Comparison of ENCODE assay signal across 24 cellular contexts in genomic region chr14:94483071-94483451, GRCh38. TPM values are rescaled to one million over a fixed set of nuclear protein-coding genes. Genes with fewer than 3 reads are reported as not detected.
DNase-seq lines count a peak whose midpoint lies in the region; ATAC-seq and TF ChIP-seq lines count a peak whose summit lies in the region.
"Had no signal": no experiment of that assay in that cellular context is flagged by ENCODE, and none has a peak within 500 bp of the region (broad histone marks: within the 10 kb centered on the region; RNA-seq: fewer than 3 reads in every experiment).

No MANE protein-coding gene starts in this region.

- CTCF ChIA-PET in activated CD4-positive, alpha-beta T cell treated with anti-CD3 and anti-CD28 coated beads for 36 hours (lab: Charles Lee): no interaction called here

- POLR2A ChIA-PET in activated CD4-positive, alpha-beta T cell treated with anti-CD3 and anti-CD28 coated beads for 36 hours (lab: Charles Lee): no interaction called here

- no peak overlapping the region for H3K4me3 Mint-ChIP-seq in activated CD4-positive, alpha-beta T cell treated with anti-CD3 and anti-CD28 coated beads for 36 hours
- H3K4me3 Mint-ChIP-seq in T-helper 17 cell: no peak overlapping the region

- H3K27ac Mint-ChIP-seq in activated CD4-positive, alpha-beta T cell treated with anti-CD3 and anti-CD28 coated beads for 36 hours: peak overlapping the region; percentile 52
- peak overlapping the region; percentile 60 for H3K27ac Mint-ChIP-seq in T-helper 17 cell

- peaks cover 2% of the 10 kb centered on the region for H3K9me3 ChIP-seq in T-helper 17 cell (ENCODE audit: control insufficient read depth, low read length, poor library complexity, severe bottlenecking)
- no peaks in the 10 kb centered on the region for H3K9me3 ChIP-seq in HAP-1
- H3K9me3 ChIP-seq in testis: no peaks in the 10 kb centered on the region
- H3K9me3 ChIP-seq: psoas muscle had no signal

- no peaks in the 10 kb centered on the region for H3K36me3 Mint-ChIP-seq in activated CD4-positive, alpha-beta T cell treated with anti-CD3 and anti-CD28 coated beads for 36 hours (ENCODE audit: low read depth)
- peaks cover 2% of the 10 kb centered on the region for H3K36me3 Mint-ChIP-seq in T-helper 17 cell (ENCODE audit: low read depth)

- peaks cover 6% of the 10 kb centered on the region for H3K9me3 Mint-ChIP-seq in activated CD4-positive, alpha-beta T cell treated with anti-CD3 and anti-CD28 coated beads for 36 hours (ENCODE audit: low read depth)

- H3K27me3 ChIP-seq in HAP-1 (ENCODE audit: low read depth): no peaks in the 10 kb centered on the region
- no peaks in the 10 kb centered on the region for H3K27me3 ChIP-seq in testis
- H3K27me3 ChIP-seq: cardiac muscle cell had no signal

- peaks cover 35% of the 10 kb centered on the region for H3K4me1 Mint-ChIP-seq in activated CD4-positive, alpha-beta T cell treated with anti-CD3 and anti-CD28 coated beads for 36 hours
- peaks cover 8% of the 10 kb centered on the region for H3K4me1 Mint-ChIP-seq in T-helper 17 cell

- no peak for DNase-seq in activated CD4-positive, alpha-beta T cell treated with anti-CD3 and anti-CD28 coated beads for 36 hours
- DNase-seq in activated CD4-positive, alpha-beta T cell treated with anti-CD3 and anti-CD28 coated beads, Interleukin-2, amount 50 U/mL, for 4 hours: no peak
- DNase-seq in T-helper 17 cell: no peak
- no peak for DNase-seq in NOMO-1 treated with DMSO at 0.1 percent for 48 hours (lab: John Stamatoyannopoulos, UW; ENCODE audit: unreplicated experiment)
- no peak for DNase-seq in HAP-1 (ENCODE audit: low spot score in 2 of 2)
- no peak for DNase-seq in NCI-H82 treated with DMSO at 0.1 percent for 48 hours (lab: John Stamatoyannopoulos, UW; ENCODE audit: unreplicated experiment)
- no peak for DNase-seq in testis
- DNase-seq: activated CD4-positive, alpha-beta T cell treated with anti-CD3 and anti-CD28 coated beads for 1 hour; C1 segment of cervical spinal cord; dermis blood vessel endothelial cell; foreskin melanocyte; NCI-H2107; PC-9; psoas muscle; stimulated activated CD8-positive, alpha-beta memory T cell treated with anti-CD3 and anti-CD28 coated beads, Interleukin-4, amount 100 ng/mL, for 48 hours; T-helper 9 cell had no signal

- H3K27me3 Mint-ChIP-seq in activated CD4-positive, alpha-beta T cell treated with anti-CD3 and anti-CD28 coated beads for 36 hours: peaks cover 3% of the 10 kb centered on the region
- peaks cover 43% of the 10 kb centered on the region for H3K27me3 Mint-ChIP-seq in T-helper 17 cell

- in situ Hi-C loops in HAP-1 (cut with MboI; ENCODE audit: low sequenced_read_pairs): loop anchor here (10.0 kb wide), 1 partner anchor 48 kb away; no protein-coding TSS in a partner anchor

- no peak for TF ChIP-seq CTCF in testis (IDR thresholded peaks at IDR 0.05)

- H3K27ac ChIP-seq in testis: no peak overlapping the region
- H3K27ac ChIP-seq: 22Rv1, cardiac muscle cell, epithelial cell of prostate, PC-9, psoas muscle had no signal

- intact Hi-C loops in activated CD4-positive, alpha-beta T cell treated with anti-CD3 and anti-CD28 coated beads for 36 hours (cut with DNase I, micrococcal nuclease): no loop called here
- intact Hi-C loops in testis (cut with DNase I; ENCODE audit: low total_unique reads): no loop called here

- ATAC-seq in activated CD4-positive, alpha-beta T cell treated with anti-CD3 and anti-CD28 coated beads for 36 hours: no peak
- ATAC-seq in HG02759 (IDR thresholded peaks at IDR 0.05; ENCODE audit: unreplicated experiment): peak; percentile 68
- no peak for ATAC-seq in T-helper 17 cell
- ATAC-seq: psoas muscle had no signal

- WGBS in testis, 2 donors: 87 to 91% methylated on average over 10 of the region's 10 CpGs

- H3K36me3 ChIP-seq in HAP-1 (replicated peaks) (no peaks in the 10 kb centered on the region), testis (ENCODE audit: low read depth, missing control alignments) (no peaks in the 10 kb centered on the region)
- H3K36me3 ChIP-seq: cardiac muscle cell had no signal

- H3K4me3 ChIP-seq in HAP-1 (no peak overlapping the region), testis (no peak overlapping the region)
- H3K4me3 ChIP-seq: cardiac muscle cell, PC-9, psoas muscle, smooth muscle cell had no signal

- no peak for TF ChIP-seq POLR2A in testis (IDR thresholded peaks at IDR 0.05)

- H3K4me1 ChIP-seq in HAP-1 (peaks cover 12% of the 10 kb centered on the region), testis (peaks cover 11% of the 10 kb centered on the region)
- H3K4me1 ChIP-seq: psoas muscle had no signal

RNA-seq across cellular contexts. Expression of gene SERPINA9, which starts 7.1 kb away (rescaled TPM):
- not detected for total RNA-seq in activated CD4-positive, alpha-beta T cell treated with anti-CD3 and anti-CD28 coated beads for 36 hours
- total RNA-seq in T-helper 17 cell (not detected), testis (not detected)
- not detected for polyA plus RNA-seq in testis (ENCODE audit: insufficient read depth, low read depth, low replicate concordance)
- total RNA-seq: cardiac muscle cell, dermis blood vessel endothelial cell, PC-9, psoas muscle, SK-MEL-5, smooth muscle cell had no signal
- polyA plus RNA-seq: adipose tissue, cardiac muscle cell, neural cell, psoas muscle, smooth muscle cell had no signal

RNA-seq across cellular contexts. Expression of gene SERPINA12, which starts 26.2 kb away (rescaled TPM):
- total RNA-seq in activated CD4-positive, alpha-beta T cell treated with anti-CD3 and anti-CD28 coated beads for 36 hours: not detected
- total RNA-seq in T-helper 17 cell: not detected
- under 1 TPM; 0.25 to 0.47 TPM for total RNA-seq in testis
- polyA plus RNA-seq in testis (ENCODE audit: insufficient read depth, low read depth, low replicate concordance): not detected
- total RNA-seq: cardiac muscle cell, dermis blood vessel endothelial cell, PC-9, psoas muscle, SK-MEL-5, smooth muscle cell had no signal
- polyA plus RNA-seq: adipose tissue, cardiac muscle cell, neural cell, psoas muscle, smooth muscle cell had no signal

RNA-seq across cellular contexts. Expression of gene SERPINA11, which starts 30.5 kb away (rescaled TPM):
- not detected for total RNA-seq in activated CD4-positive, alpha-beta T cell treated with anti-CD3 and anti-CD28 coated beads for 36 hours
- total RNA-seq in T-helper 17 cell: not detected
- total RNA-seq in testis: not detected
- not detected for polyA plus RNA-seq in testis (ENCODE audit: insufficient read depth, low read depth, low replicate concordance)
- total RNA-seq: cardiac muscle cell, dermis blood vessel endothelial cell, PC-9, psoas muscle, SK-MEL-5, smooth muscle cell had no signal
- polyA plus RNA-seq: adipose tissue, cardiac muscle cell, neural cell, psoas muscle, smooth muscle cell had no signal
